ENCODE assay signal across 17 cellular contexts in genomic region chr5:17796757-17797398, GRCh38.
DNase-seq lines count a peak whose midpoint lies in the region; ATAC-seq and TF ChIP-seq lines count a peak whose summit lies in the region.
"Had no signal": no experiment of that assay in that cellular context is flagged by ENCODE, and none has a peak within 500 bp of the region (broad histone marks: within the 10 kb centered on the region; RNA-seq: fewer than 3 reads in every experiment).

No MANE protein-coding gene starts in this region.

- no peaks in the 10 kb centered on the region for H3K27me3 ChIP-seq in RWPE2 (ENCODE audit: insufficient read depth, poor library complexity, severe bottlenecking)
- H3K27me3 ChIP-seq in neural cell (ENCODE audit: insufficient read depth, low read depth, low read length): no peaks in the 10 kb centered on the region

- H3K4me3 ChIP-seq in RWPE2 (ENCODE audit: severe bottlenecking): no peak overlapping the region
- H3K4me3 ChIP-seq in neural cell (ENCODE audit: low read length): no peak overlapping the region
- H3K4me3 ChIP-seq: GM23338 had no signal

- TF ChIP-seq CTCF in RWPE2 (IDR thresholded peaks at IDR 0.05; ENCODE audit: poor library complexity, severe bottlenecking) (no peak), neural cell (IDR thresholded peaks at IDR 0.05; ENCODE audit: poor library complexity, severe bottlenecking) (no peak)

- H3K27ac Mint-ChIP-seq in T-helper 17 cell: no peak overlapping the region
- H3K27ac Mint-ChIP-seq: GM23338 had no signal

- H3K4me1 ChIP-seq in RWPE2 (ENCODE audit: insufficient read depth, poor library complexity, severe bottlenecking): peaks cover 16% of the 10 kb centered on the region

- DNase-seq in HT-29 (ENCODE audit: low spot score) (peak; percentile 56), RWPE2 (ENCODE audit: low spot score) (no peak), epithelial cell of prostate (ENCODE audit: low read depth, low spot score) (no peak), T-helper 17 cell (no peak)
- DNase-seq: AML-193; NCI-H1048; NCI-H1436; NCI-H1930; NCI-H2171; NCI-H446; NK-92 treated with Interleukin-12 subunit alpha and Interleukin-12 subunit beta, amount 100 ng/mL, for 24 hours had no signal

- H3K36me3 ChIP-seq in RWPE2 (ENCODE audit: low read depth) (no peaks in the 10 kb centered on the region), neural cell (ENCODE audit: insufficient read depth, low read length) (no peaks in the 10 kb centered on the region)

- no peaks in the 10 kb centered on the region for H3K79me2 ChIP-seq in neural cell (replicated peaks; ENCODE audit: insufficient read depth, low read length)

- H3K36me3 Mint-ChIP-seq in T-helper 17 cell (ENCODE audit: low read depth): no peaks in the 10 kb centered on the region

- H3K9ac ChIP-seq in neural cell (ENCODE audit: low read length): no peak overlapping the region

- no peak overlapping the region for H2AFZ ChIP-seq in neural cell (ENCODE audit: low read depth, low read length)
- H2AFZ ChIP-seq: GM23338 had no signal

- no peak for TF ChIP-seq RAD21 in neural cell (conservative IDR thresholded peaks at IDR 0.05)

- H3K27me3 Mint-ChIP-seq in T-helper 17 cell: no peaks in the 10 kb centered on the region

- H3K9me2 ChIP-seq in neural cell (ENCODE audit: insufficient read depth, low read length): no peaks in the 10 kb centered on the region

- H4K20me1 ChIP-seq in neural cell (ENCODE audit: insufficient read depth): no peaks in the 10 kb centered on the region

- no peaks in the 10 kb centered on the region for H3K9me3 ChIP-seq in RWPE2 (ENCODE audit: severe bottlenecking)
- no peaks in the 10 kb centered on the region for H3K9me3 ChIP-seq in neural cell (ENCODE audit: low read length)
- H3K9me3 ChIP-seq in T-helper 17 cell (ENCODE audit: control insufficient read depth, low read length, poor library complexity, severe bottlenecking): no peaks in the 10 kb centered on the region

- H3K4me2 ChIP-seq in neural cell (ENCODE audit: low read length): no peak overlapping the region
- H3K4me2 ChIP-seq: GM23338 had no signal

- H3K27ac ChIP-seq in RWPE2 (ENCODE audit: poor library complexity, severe bottlenecking): no peak overlapping the region
- peak overlapping the region; percentile 36 for H3K27ac ChIP-seq in epithelial cell of prostate
- H3K27ac ChIP-seq in neural cell (ENCODE audit: low read length): peak overlapping the region; percentile 46
- H3K27ac ChIP-seq: C4-2B had no signal

- no peak for TF ChIP-seq EP300 in neural cell (conservative IDR thresholded peaks at IDR 0.05; ENCODE audit: poor library complexity, severe bottlenecking)

- no peaks in the 10 kb centered on the region for H3F3A ChIP-seq in neural cell (ENCODE audit: insufficient read depth, low read length, poor library complexity, severe bottlenecking)

- no peaks in the 10 kb centered on the region for H3K4me1 Mint-ChIP-seq in T-helper 17 cell

- no peak overlapping the region for H3K4me3 Mint-ChIP-seq in T-helper 17 cell
- H3K4me3 Mint-ChIP-seq: GM23338 had no signal

- ATAC-seq in RWPE2 (ENCODE audit: low read depth) (peak; percentile 86), T-helper 17 cell (no peak), GM19328 (IDR thresholded peaks at IDR 0.05; ENCODE audit: unreplicated experiment) (no peak), HG03196 (IDR thresholded peaks at IDR 0.05; ENCODE audit: unreplicated experiment) (no peak)
- ATAC-seq: GM23338, HCT116 had no signal

TF ChIP-seq in neural cell, 6 proteins besides CTCF, POLR2A, EP300 and RAD21:
- TF ChIP-seq POLR2AphosphoS5 (IDR thresholded peaks at IDR 0.05) (no peak), REST (IDR thresholded peaks at IDR 0.05; ENCODE audit: borderline replicate concordance) (no peak), TAF1 (IDR thresholded peaks at IDR 0.05; ENCODE audit: low read depth) (no peak), MXI1 (conservative IDR thresholded peaks at IDR 0.05; ENCODE audit: poor library complexity, severe bottlenecking) (no peak), SMC3 (conservative IDR thresholded peaks at IDR 0.05; ENCODE audit: poor library complexity) (no peak), EZH2 (IDR thresholded peaks at IDR 0.05; ENCODE audit: borderline replicate concordance, insufficient read depth, low read length, poor library complexity, severe bottlenecking) (no peak)
